Comparison of ENCODE assay signal across 22 cellular contexts in genomic region chr14:94998110-94998509, GRCh38.
DNase-seq lines count a peak whose midpoint lies in the region; ATAC-seq, FAIRE-seq and TF ChIP-seq lines count a peak whose summit lies in the region.
"Had no signal": no experiment of that assay in that cellular context is flagged by ENCODE, and none has a peak within 500 bp of the region (broad histone marks: within the 10 kb centered on the region; RNA-seq: fewer than 3 reads in every experiment).

No MANE protein-coding gene starts in this region.

- H3K4me3 ChIP-seq in A549 (no peak overlapping the region), neuronal stem cell (ENCODE audit: low read length in 2 of 2) (no peak overlapping the region)
- H3K4me3 ChIP-seq: GM23248 had no signal

- H3K27me3 Mint-ChIP-seq in H9 (ENCODE audit: low read depth) (peaks cover 28% of the 10 kb centered on the region), WTC11 (ENCODE audit: low read depth) (peaks cover 7% of the 10 kb centered on the region)

- no peak overlapping the region for H2AK5ac ChIP-seq in H9 (ENCODE audit: insufficient read length, low read length)
- no peak overlapping the region for H2AK5ac ChIP-seq in neuronal stem cell (ENCODE audit: low read depth, low read length)

- CTCF ChIA-PET in A549 (lab: Yijun Ruan, JAX) = no interaction called here
- CTCF ChIA-PET in WTC11 (lab: Charles Lee) = interaction anchor here (0.8 to 1.4 kb wide), 3 partner anchors 24 to 434 kb away, joined by 3 to 4 read pairs (median 3); no protein-coding TSS in a partner anchor

- H3K27ac Mint-ChIP-seq in H9 (no peak overlapping the region), WTC11 (no peak overlapping the region)
- H3K27ac Mint-ChIP-seq: B cell; CD4-positive, CD25-positive, alpha-beta regulatory T cell had no signal

- H4K91ac ChIP-seq in H9 (ENCODE audit: insufficient read length, low read depth, low read length) (no peak overlapping the region), neuronal stem cell (ENCODE audit: low read depth, low read length, poor library complexity) (no peak overlapping the region)

- POLR2A ChIA-PET in A549 (lab: Yijun Ruan, JAX) (no interaction called here), WTC11 (lab: Charles Lee) (interaction anchor here (0.6 kb wide), 1 partner anchor 248 kb away, joined by 3 read pairs; no protein-coding TSS in a partner anchor)

- ATAC-seq in A549 (no peak), WTC11 (no peak)
- ATAC-seq in activated CD4-positive, CD25-positive, alpha-beta regulatory T cell treated with anti-CD3 and anti-CD28 coated beads, Interleukin-2, amount 50 U/mL, for 24 hours = no peak
- ATAC-seq: HepG2 had no signal

- H3K14ac ChIP-seq in H9 (ENCODE audit: insufficient read depth, low read length) = no peak overlapping the region
- H3K14ac ChIP-seq in neuronal stem cell (ENCODE audit: low read length) = no peak overlapping the region

- no peak overlapping the region for H2BK120ac ChIP-seq in H9 (ENCODE audit: low read depth, low read length, poor library complexity, severe bottlenecking)
- H2BK120ac ChIP-seq in neuronal stem cell (ENCODE audit: low read depth, low read length) = no peak overlapping the region

- no peak overlapping the region for H3K27ac ChIP-seq in A549
- no peak overlapping the region for H3K27ac ChIP-seq in H9 (ENCODE audit: insufficient read length, low read depth, low read length)
- H3K27ac ChIP-seq in neuronal stem cell (replicated peaks; ENCODE audit: low read length) = no peak overlapping the region
- H3K27ac ChIP-seq: GM23248 had no signal

- H3K18ac ChIP-seq in H9 (ENCODE audit: insufficient read length, low read depth, low read length) (peak overlapping the region; percentile 15), neuronal stem cell (ENCODE audit: low read length) (peak overlapping the region; percentile 53)

- no peak for FAIRE-seq in A549 (lab: Jason Lieb, UNC)
- FAIRE-seq: G401.6, GM12891, GM19239, HepG2 had no signal

- H3K23me2 ChIP-seq in H9 (ENCODE audit: insufficient read length, low read depth, low read length, poor library complexity, severe bottlenecking) = no peaks in the 10 kb centered on the region

- WGBS in A549 (ENCODE audit: missing lambda C conversion rate) = 27% methylated on average over 2 of the region's 2 CpGs
- no CpG with 5 or more reads among the region's 2 CpGs for WGBS in H9 (ENCODE audit: extremely low coverage, insufficient read length, low lambda C conversion rate)
- no CpG with 5 or more reads among the region's 2 CpGs for WGBS in neuronal stem cell (ENCODE audit: extremely low coverage in 2 of 2, insufficient read length in 2 of 2, insufficient replicate concordance in 1 of 2), 2 donors

- no peak overlapping the region for H2BK20ac ChIP-seq in H9 (ENCODE audit: low read depth, low read length, poor library complexity, severe bottlenecking)

- no peak overlapping the region for H3T11ph ChIP-seq in H9 (ENCODE audit: low read length)

- H3K79me1 ChIP-seq in H9 (ENCODE audit: insufficient read depth, low read depth, low read length, poor library complexity, severe bottlenecking) = no peaks in the 10 kb centered on the region
- H3K79me1 ChIP-seq in neuronal stem cell (ENCODE audit: low read depth, low read length) = no peaks in the 10 kb centered on the region

- H3K36me3 ChIP-seq in neuronal stem cell (replicated peaks in 1 of 2; ENCODE audit: control insufficient read depth in 2 of 2, insufficient read depth in 2 of 2, low read length in 2 of 2) = no peaks in the 10 kb centered on the region

- DNase-seq in A549 (ENCODE audit: low read depth in 1 of 2, low spot score in 1 of 2) (no peak), H9 (no peak), WTC11 (ENCODE audit: low spot score) (no peak), neuronal stem cell (ENCODE audit: low spot score) (no peak), G401 (ENCODE audit: low spot score) (no peak), KG1 (lab: John Stamatoyannopoulos, UW) (no peak)
- DNase-seq: 8988T; C1 segment of cervical spinal cord; CD4-positive, CD25-positive, alpha-beta regulatory T cell; CD8-positive, alpha-beta memory T cell; COR-L47; DMS 273 treated with DMSO at 0.1 percent for 48 hours; DMS53; DND-41; EL had no signal

- H2BK15ac ChIP-seq in H9 (ENCODE audit: low read depth, low read length) = no peak overlapping the region
- no peak overlapping the region for H2BK15ac ChIP-seq in neuronal stem cell (ENCODE audit: low read length)

- H4K8ac ChIP-seq in H9 (replicated peaks; ENCODE audit: insufficient read length, low read depth, low read length) (no peak overlapping the region), neuronal stem cell (ENCODE audit: low read depth, low read length) (no peak overlapping the region)

- H3K4me1 Mint-ChIP-seq in H9 = peaks cover 31 to 32% of the 10 kb centered on the region in 2 experiments
- peaks cover 18% of the 10 kb centered on the region for H3K4me1 Mint-ChIP-seq in WTC11
- H3K4me1 Mint-ChIP-seq: B cell; CD4-positive, CD25-positive, alpha-beta regulatory T cell; CD8-positive, alpha-beta memory T cell had no signal

- H3K9ac ChIP-seq in H9 (ENCODE audit: extremely low read depth, insufficient read length, low read length) (no peak overlapping the region), neuronal stem cell (ENCODE audit: low read depth, low read length, poor library complexity) (no peak overlapping the region)
- H3K9ac ChIP-seq: GM23248 had no signal

- H3K79me2 ChIP-seq in H9 (ENCODE audit: insufficient read depth, low read length) = no peaks in the 10 kb centered on the region

- peak overlapping the region; percentile 14; the same call in 1 of the 3 replicates for H3K4me2 ChIP-seq in A549
- H3K4me2 ChIP-seq in H9 (ENCODE audit: insufficient read depth, insufficient read length, low read length) = no peak overlapping the region
- H3K4me2 ChIP-seq in neuronal stem cell (ENCODE audit: insufficient read depth, low read length, poor library complexity, severe bottlenecking) = no peak overlapping the region

- no peak for TF ChIP-seq EP300 in A549 (IDR thresholded peaks at IDR 0.05)

- no peaks in the 10 kb centered on the region for H3K9me3 ChIP-seq in A549
- H3K9me3 ChIP-seq in H9 (ENCODE audit: control insufficient read depth, low read depth, low read length) = no peaks in the 10 kb centered on the region
- no peaks in the 10 kb centered on the region for H3K9me3 ChIP-seq in neuronal stem cell (replicated peaks in 1 of 2; ENCODE audit: control insufficient read depth in 2 of 2, insufficient read depth in 1 of 2, low read depth in 1 of 2, low read length in 2 of 2)

- H3K56ac ChIP-seq in H9 (ENCODE audit: insufficient read length, low read depth, low read length) = no peak overlapping the region

- H3K4ac ChIP-seq in H9 (ENCODE audit: low read depth, low read length) = no peak overlapping the region
- no peak overlapping the region for H3K4ac ChIP-seq in neuronal stem cell (ENCODE audit: low read length)

- H2BK5ac ChIP-seq in H9 (ENCODE audit: insufficient read length, low read length) (no peak overlapping the region), neuronal stem cell (ENCODE audit: low read length) (no peak overlapping the region)

- H2AFZ ChIP-seq in H9 (ENCODE audit: low read length) (no peak overlapping the region), neuronal stem cell (ENCODE audit: low read length) (no peak overlapping the region)
- H2AFZ ChIP-seq: GM23248 had no signal

- no peak overlapping the region for H4K5ac ChIP-seq in H9 (ENCODE audit: insufficient read length, low read depth, low read length)

- no peak for TF ChIP-seq RAD21 in A549 (conservative IDR thresholded peaks at IDR 0.05 in 1 of 2, IDR thresholded peaks at IDR 0.05 in 1 of 2)

- H3K4me3 Mint-ChIP-seq in H9 = no peak overlapping the region; a peak in 1 of 5 replicates
- no peak overlapping the region; the same call in 1 of the 2 replicates for H3K4me3 Mint-ChIP-seq in WTC11
- H3K4me3 Mint-ChIP-seq: B cell; CD4-positive, CD25-positive, alpha-beta regulatory T cell; CD8-positive, alpha-beta memory T cell had no signal

- no peaks in the 10 kb centered on the region for H4K20me1 ChIP-seq in H9 (ENCODE audit: control insufficient read depth, insufficient read depth, insufficient read length)

- no peak for TF ChIP-seq CTCF in A549 (IDR thresholded peaks at IDR 0.05)
- TF ChIP-seq CTCF in H9 (conservative IDR thresholded peaks at IDR 0.05) = no peak
- TF ChIP-seq CTCF in WTC11 (IDR thresholded peaks at IDR 0.05) = no peak

- in situ Hi-C loops in G401 (cut with HindIII; ENCODE audit: low sequenced_read_pairs) = no loop called here

- H3K4me1 ChIP-seq in A549 (0 out of 3 replicates have a peak, but pooled peaks cover 3% of the 10 kb centered on the region), H9 (ENCODE audit: insufficient read depth, low read length) (no peaks in the 10 kb centered on the region), neuronal stem cell (ENCODE audit: control insufficient read depth in 2 of 2, insufficient read depth in 1 of 2, low read depth in 1 of 2, low read length in 2 of 2) (peaks cover 0 to 5% of the 10 kb centered on the region in 2 donors)

- H3K23ac ChIP-seq in H9 (ENCODE audit: insufficient read length, low read depth, low read length) (no peak overlapping the region), neuronal stem cell (ENCODE audit: low read depth, low read length, poor library complexity) (no peak overlapping the region)

- H3K9me3 Mint-ChIP-seq in H9 (peaks cover 0 to 4% of the 10 kb centered on the region in 2 experiments; a peak in 1 of 5 replicates), WTC11 (no peaks in the 10 kb centered on the region)
- H3K9me3 Mint-ChIP-seq: CD8-positive, alpha-beta memory T cell had no signal

- no peaks in the 10 kb centered on the region for H3K27me3 ChIP-seq in H9 (ENCODE audit: insufficient read depth, low read length)
- peaks cover 0 to 29% (median 0%) of the 10 kb centered on the region in 3 experiments for H3K27me3 ChIP-seq in neuronal stem cell (ENCODE audit: control insufficient read depth in 3 of 3, insufficient read depth in 3 of 3, low read depth in 1 of 3, low read length in 3 of 3)

- no peak for TF ChIP-seq POLR2A in A549 (IDR thresholded peaks at IDR 0.05; ENCODE audit: low read length)

- H3K36me3 Mint-ChIP-seq in H9 (ENCODE audit: insufficient read depth in 1 of 3, low read depth in 3 of 3) = no peaks in the 10 kb centered on the region; a peak in 1 of 7 replicates
- H3K36me3 Mint-ChIP-seq in WTC11 = no peaks in the 10 kb centered on the region
- H3K36me3 Mint-ChIP-seq: CD4-positive, CD25-positive, alpha-beta regulatory T cell; CD8-positive, alpha-beta memory T cell had no signal

- H2BK12ac ChIP-seq in H9 (ENCODE audit: insufficient read length, low read depth, low read length) = no peak overlapping the region
- H2BK12ac ChIP-seq in neuronal stem cell (ENCODE audit: low read length) = no peak overlapping the region

TF ChIP-seq in A549, 52 proteins besides CTCF, POLR2A, EP300 and RAD21 (continues in another document):
- TF ChIP-seq ZFP36 (IDR thresholded peaks at IDR 0.05; ENCODE audit: borderline replicate concordance, partially characterized antibody) = peak; percentile 28

TF ChIP-seq in WTC11, 78 proteins besides CTCF, POLR2A, EP300 and RAD21 (continues in another document):
- no peak for TF ChIP-seq HMGA2 (CRISPR knock-in tag; IDR thresholded peaks at IDR 0.05)
